ENCODE assay signal across 18 cellular contexts in the genomic region with DNA sequence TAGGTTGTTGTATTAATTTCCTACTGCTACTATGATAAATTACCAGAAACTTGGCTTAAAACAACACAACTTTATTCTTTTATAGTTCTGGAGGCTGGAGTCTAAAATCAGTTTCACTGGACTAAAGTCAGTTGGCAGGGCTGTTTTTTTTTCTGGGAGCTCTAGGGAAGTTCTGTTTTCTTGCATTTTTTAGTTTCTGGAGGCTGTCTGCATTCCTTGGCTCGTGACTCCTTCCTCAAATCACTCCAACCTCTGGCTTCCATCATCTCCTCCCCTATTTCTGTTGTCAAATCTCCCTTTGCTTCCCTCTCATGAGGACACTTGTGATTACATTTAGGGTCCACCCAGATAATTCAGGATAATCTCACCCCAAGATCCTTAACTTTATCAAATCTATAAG. TPM values are rescaled to one million over a fixed set of nuclear protein-coding genes. Genes with fewer than 3 reads are reported as not detected.
DNase-seq lines count a peak whose midpoint lies in the region; ATAC-seq and TF ChIP-seq lines count a peak whose summit lies in the region.
"Had no signal": no experiment of that assay in that cellular context is flagged by ENCODE, and none has a peak within 500 bp of the region (broad histone marks: within the 10 kb centered on the region; RNA-seq: fewer than 3 reads in every experiment).

No MANE protein-coding gene starts in this region.

- H3K27ac ChIP-seq in GM23248 (peak overlapping the region; percentile 17; the same call in 1 of the 2 replicates), ascending aorta (peak overlapping the region; percentile 60 to 70)
- H3K27ac ChIP-seq: colonic mucosa, parathyroid adenoma, stomach had no signal

- ATAC-seq in activated naive CD4-positive, alpha-beta T cell treated with anti-CD3 and anti-CD28 coated beads, Interleukin-2, amount 50 U/mL, for 72 hours, result no peak
- ATAC-seq in GM21786 (IDR thresholded peaks at IDR 0.05; ENCODE audit: unreplicated experiment), result no peak
- no peak for ATAC-seq in effector memory CD8-positive, alpha-beta T cell (replicated peaks)
- ATAC-seq: left lobe of liver, PC-3, sciatic nerve had no signal

- H3K4me2 ChIP-seq in GM23248 (ENCODE audit: unreplicated experiment), result no peak overlapping the region

- H3K4me3 ChIP-seq in GM23248, result 0 out of 2 replicates have a peak overlapping the region, but pooled peaks have one; percentile 43
- no peak overlapping the region for H3K4me3 ChIP-seq in ascending aorta
- H3K4me3 ChIP-seq: colonic mucosa, stomach had no signal

- intact Hi-C loops in activated naive CD4-positive, alpha-beta T cell treated with anti-CD3 and anti-CD28 coated beads for 36 hours (cut with micrococcal nuclease), result loop anchor here (5.0 kb wide), 2 partner anchors 252 to 322 kb away; no protein-coding TSS in a partner anchor
- intact Hi-C loops in ascending aorta (cut with DNase I), result loop anchor here (2.0 kb wide), 1 partner anchor 51 kb away; the partner anchor contains the start of gene SUB1

- H3K4me3 Mint-ChIP-seq in activated naive CD4-positive, alpha-beta T cell treated with anti-CD3 and anti-CD28 coated beads for 36 hours, result peak overlapping the region; percentile 38
- no peak overlapping the region for H3K4me3 Mint-ChIP-seq in nephron progenitor cell
- peak overlapping the region in 1 of 2 donors; percentile 87 for H3K4me3 Mint-ChIP-seq in effector memory CD8-positive, alpha-beta T cell

- H3K4me1 ChIP-seq in GM23248 (ENCODE audit: insufficient read depth), result peaks cover 31% of the 10 kb centered on the region
- H3K4me1 ChIP-seq in ascending aorta, result peaks cover 0 to 16% of the 10 kb centered on the region in 2 donors
- H3K4me1 ChIP-seq: colonic mucosa, parathyroid adenoma had no signal

- H3K27me3 ChIP-seq in GM23248 (replicated peaks; ENCODE audit: insufficient read depth) (no peaks in the 10 kb centered on the region), ascending aorta (no peaks in the 10 kb centered on the region)
- H3K27me3 ChIP-seq: colonic mucosa, stomach had no signal

- H3K9ac ChIP-seq in GM23248, result peak overlapping the region; percentile 37; the same call in 1 of the 2 replicates
- H3K9ac ChIP-seq: parathyroid adenoma had no signal

- H3K27ac Mint-ChIP-seq in activated naive CD4-positive, alpha-beta T cell treated with anti-CD3 and anti-CD28 coated beads for 36 hours, result peak overlapping the region; percentile 4
- peak overlapping the region in 1 of 2 donors; percentile 99 for H3K27ac Mint-ChIP-seq in activated naive CD4-positive, alpha-beta T cell treated with anti-CD3 and anti-CD28 coated beads, Interleukin-2, amount 50 U/mL, for 72 hours
- H3K27ac Mint-ChIP-seq in nephron progenitor cell, result peak overlapping the region; percentile 49
- peak overlapping the region in 1 of 2 donors; percentile 36 for H3K27ac Mint-ChIP-seq in effector memory CD8-positive, alpha-beta T cell

- H3K36me3 Mint-ChIP-seq in activated naive CD4-positive, alpha-beta T cell treated with anti-CD3 and anti-CD28 coated beads for 36 hours (ENCODE audit: low read depth), result peaks cover 4% of the 10 kb centered on the region
- peaks cover 0 to 18% of the 10 kb centered on the region in 2 donors for H3K36me3 Mint-ChIP-seq in activated naive CD4-positive, alpha-beta T cell treated with anti-CD3 and anti-CD28 coated beads, Interleukin-2, amount 50 U/mL, for 72 hours
- H3K36me3 Mint-ChIP-seq in nephron progenitor cell (ENCODE audit: low read depth), result peaks cover 5% of the 10 kb centered on the region
- H3K36me3 Mint-ChIP-seq in effector memory CD8-positive, alpha-beta T cell (ENCODE audit: insufficient read depth), result peaks cover 17% of the 10 kb centered on the region

- no peaks in the 10 kb centered on the region for H3K9me3 ChIP-seq in GM23248 (ENCODE audit: low read depth)
- no peaks in the 10 kb centered on the region for H3K9me3 ChIP-seq in ascending aorta
- H3K9me3 ChIP-seq: Caco-2, colonic mucosa, stomach had no signal

- no peaks in the 10 kb centered on the region for H3K9me2 ChIP-seq in GM23248 (ENCODE audit: insufficient read depth)

- no peak for DNase-seq in activated naive CD4-positive, alpha-beta T cell treated with anti-CD3 and anti-CD28 coated beads for 36 hours
- no peak for DNase-seq in activated naive CD4-positive, alpha-beta T cell treated with anti-CD3 and anti-CD28 coated beads, Interleukin-2, amount 50 U/mL, for 72 hours (ENCODE audit: low spot score in 2 of 2)
- peak; percentile 26 for DNase-seq in GM23248
- DNase-seq in ascending aorta (ENCODE audit: low spot score in 2 of 2), result no peak
- no peak for DNase-seq in nephron progenitor cell
- no peak for DNase-seq in effector memory CD8-positive, alpha-beta T cell
- no peak for DNase-seq in ACHN
- DNase-seq: activated CD4-positive, alpha-beta T cell treated with anti-CD3 and anti-CD28 coated beads for 4 hours; Caco-2; colonic mucosa; EL; NCI-H82; PC-3; stomach had no signal

- H3K4me1 Mint-ChIP-seq in activated naive CD4-positive, alpha-beta T cell treated with anti-CD3 and anti-CD28 coated beads for 36 hours (ENCODE audit: low read depth), result peaks cover 59% of the 10 kb centered on the region
- peaks cover 28% of the 10 kb centered on the region for H3K4me1 Mint-ChIP-seq in nephron progenitor cell
- peaks cover 37 to 46% of the 10 kb centered on the region in 2 donors for H3K4me1 Mint-ChIP-seq in effector memory CD8-positive, alpha-beta T cell (ENCODE audit: low read depth in 2 of 2)

- CTCF ChIA-PET in activated naive CD4-positive, alpha-beta T cell treated with anti-CD3 and anti-CD28 coated beads for 36 hours (lab: Charles Lee), result interaction anchor here (3.6 kb wide), 1 partner anchor 56 kb away, joined by 16 read pairs; no protein-coding TSS in a partner anchor

- no peaks in the 10 kb centered on the region for H3K27me3 Mint-ChIP-seq in activated naive CD4-positive, alpha-beta T cell treated with anti-CD3 and anti-CD28 coated beads for 36 hours (ENCODE audit: low read depth)
- no peaks in the 10 kb centered on the region for H3K27me3 Mint-ChIP-seq in nephron progenitor cell (ENCODE audit: low read depth, poor library complexity)
- H3K27me3 Mint-ChIP-seq in effector memory CD8-positive, alpha-beta T cell, result no peaks in the 10 kb centered on the region

- H3K79me2 ChIP-seq in GM23248 (ENCODE audit: insufficient read depth), result no peaks in the 10 kb centered on the region
- H3K79me2 ChIP-seq: parathyroid adenoma had no signal

- H2AFZ ChIP-seq in GM23248, result peak overlapping the region; percentile 61
- H2AFZ ChIP-seq: parathyroid adenoma had no signal

- in situ Hi-C loops in GM23248 (cut with MboI) (no loop called here), ACHN (cut with HindIII; ENCODE audit: low pct_ligation_motif_present, low pct_unique_long_range_greater_than_20kb, low sequenced_read_pairs) (no loop called here)

- no peak for TF ChIP-seq CTCF in ascending aorta (IDR thresholded peaks at IDR 0.05)
- no peak for TF ChIP-seq CTCF in nephron progenitor cell (IDR thresholded peaks at IDR 0.05)

- H4K20me1 ChIP-seq in GM23248 (ENCODE audit: insufficient read depth), result no peaks in the 10 kb centered on the region

- no peaks in the 10 kb centered on the region for H3K36me3 ChIP-seq in GM23248 (ENCODE audit: low read depth)
- no peaks in the 10 kb centered on the region for H3K36me3 ChIP-seq in ascending aorta
- H3K36me3 ChIP-seq: colonic mucosa, stomach had no signal

- 19 to 26% methylated on average over 1 of the region's 1 CpG for WGBS in GM23248 (ENCODE audit: low coverage in 1 of 2, low lambda C conversion rate in 2 of 2, missing lambda C conversion rate in 2 of 2), 2 experiments

- H3K9me3 Mint-ChIP-seq in activated naive CD4-positive, alpha-beta T cell treated with anti-CD3 and anti-CD28 coated beads for 36 hours, result no peaks in the 10 kb centered on the region
- no peaks in the 10 kb centered on the region for H3K9me3 Mint-ChIP-seq in activated naive CD4-positive, alpha-beta T cell treated with anti-CD3 and anti-CD28 coated beads, Interleukin-2, amount 50 U/mL, for 72 hours
- peaks cover 6% of the 10 kb centered on the region for H3K9me3 Mint-ChIP-seq in nephron progenitor cell
- H3K9me3 Mint-ChIP-seq in effector memory CD8-positive, alpha-beta T cell, result no peaks in the 10 kb centered on the region

- peaks cover 23% of the 10 kb centered on the region for H3F3A ChIP-seq in GM23248 (ENCODE audit: insufficient read depth)

RNA-seq across cellular contexts. Expression of gene SUB1, which starts 51.3 kb away (rescaled TPM):
- 100 to 1,000 TPM; 397 to 400 TPM for total RNA-seq in activated naive CD4-positive, alpha-beta T cell treated with anti-CD3 and anti-CD28 coated beads for 36 hours
- 100 to 1,000 TPM; 231 to 304 TPM for total RNA-seq in activated naive CD4-positive, alpha-beta T cell treated with anti-CD3 and anti-CD28 coated beads, Interleukin-2, amount 50 U/mL, for 72 hours
- total RNA-seq in GM23248 (2014; rRNA removed; shearing (Covaris generic)), result 200 and 350 TPM in 2 replicates
- 462 and 489 TPM in 2 replicates for polyA plus RNA-seq in GM23248 (2016; fragmentation: Nextera tagmentation; extraction: Ambion mirVana)
- 103 TPM for total RNA-seq in ascending aorta
